19 cellular contexts compared by ENCODE assay signal in the genomic region with DNA sequence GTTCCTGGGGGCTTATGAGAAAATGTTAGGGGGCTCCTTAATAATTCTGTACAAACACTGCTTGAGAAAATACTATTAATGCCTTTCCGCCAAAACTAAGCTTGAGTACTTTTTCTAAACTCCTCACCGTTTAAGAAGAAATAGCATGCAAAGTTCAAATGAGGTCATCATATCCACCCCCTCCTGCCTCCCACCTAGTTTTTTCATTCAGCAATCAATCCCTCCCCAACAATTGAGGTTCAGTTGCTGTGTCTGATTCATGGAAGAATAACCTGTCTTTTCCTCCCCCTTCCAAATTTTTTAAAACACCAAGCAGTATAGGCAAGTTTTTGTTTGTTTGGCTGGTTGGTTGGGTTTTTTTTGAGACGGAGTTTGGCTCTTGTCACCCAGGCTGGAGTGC.
DNase-seq lines count a peak whose midpoint lies in the region; ATAC-seq and TF ChIP-seq lines count a peak whose summit lies in the region.
"Had no signal": no experiment of that assay in that cellular context is flagged by ENCODE, and none has a peak within 500 bp of the region (broad histone marks: within the 10 kb centered on the region; RNA-seq: fewer than 3 reads in every experiment).

No MANE protein-coding gene starts in this region.

- no peaks in the 10 kb centered on the region for H4K20me1 ChIP-seq in GM23338 (replicated peaks; ENCODE audit: insufficient read depth)

- H3K27ac Mint-ChIP-seq in GM23338 (no peak overlapping the region), WTC11 (no peak overlapping the region)
- H3K27ac Mint-ChIP-seq: CD4-positive, CD25-positive, alpha-beta regulatory T cell had no signal

- no peak overlapping the region for H3K9ac ChIP-seq in HUES48 (ENCODE audit: low read depth, low read length)

- H3K36me3 Mint-ChIP-seq in GM23338 (ENCODE audit: low read depth) (peaks cover 17% of the 10 kb centered on the region), WTC11 (peaks cover 26% of the 10 kb centered on the region)
- H3K36me3 Mint-ChIP-seq: CD4-positive, CD25-positive, alpha-beta regulatory T cell had no signal

- no peaks in the 10 kb centered on the region for H3F3A ChIP-seq in GM23338 (replicated peaks; ENCODE audit: low read depth)

- CTCF ChIA-PET in WTC11 (lab: Charles Lee) = no interaction called here

- no peaks in the 10 kb centered on the region for H3K9me3 ChIP-seq in HUES48 (ENCODE audit: control insufficient read depth, insufficient read depth, low read length)
- H3K9me3 ChIP-seq: BE2C, HAP-1 had no signal

- H3K4me1 ChIP-seq in GM23338 (ENCODE audit: insufficient read depth) (peaks cover 15% of the 10 kb centered on the region), HUES48 (ENCODE audit: control insufficient read depth, insufficient read depth, low read length) (peaks cover 15% of the 10 kb centered on the region)
- H3K4me1 ChIP-seq: BE2C, HAP-1 had no signal

- H2AFZ ChIP-seq in GM23338 = no peak overlapping the region

- H3K36me3 ChIP-seq in GM23338 (ENCODE audit: insufficient read depth) = peaks cover 13% of the 10 kb centered on the region; the same call in 1 of the 2 replicates
- peaks cover 20% of the 10 kb centered on the region for H3K36me3 ChIP-seq in HUES48 (ENCODE audit: control insufficient read depth, insufficient read depth, low read length)
- H3K36me3 ChIP-seq: BE2C, HAP-1 had no signal

- peak overlapping the region; percentile 5; the same call in 1 of the 2 replicates for H3K4me3 ChIP-seq in GM23338
- H3K4me3 ChIP-seq in HUES48 (ENCODE audit: low read depth, low read length) = peak overlapping the region; percentile 2; the same call in 1 of the 2 replicates
- H3K4me3 ChIP-seq: HAP-1 had no signal

- ATAC-seq in GM23338 = no peak
- no peak for ATAC-seq in WTC11

- H3K27ac ChIP-seq in GM23338 (ENCODE audit: low read depth) (no peak overlapping the region), HUES48 (ENCODE audit: low read depth, low read length) (no peak overlapping the region)

- DNase-seq in GM23338 (ENCODE audit: low spot score) (no peak), WTC11 (ENCODE audit: low spot score) (no peak), NCI-H1930 (lab: John Stamatoyannopoulos, UW) (no peak), iPS-NIHi11 (ENCODE audit: low spot score) (no peak), germinal center (ENCODE audit: low spot score) (no peak)
- DNase-seq: ACHN; BE2C; C1 segment of cervical spinal cord; CD4-positive, CD25-positive, alpha-beta regulatory T cell; CD8-positive, alpha-beta memory T cell; COR-L47; DMS 273 treated with DMSO at 0.1 percent for 48 hours; DMS53; DND-41; EL; GOT3; KG1 had no signal

- H3K27me3 ChIP-seq in GM23338 (ENCODE audit: insufficient read depth) (no peaks in the 10 kb centered on the region), HUES48 (ENCODE audit: control insufficient read depth, insufficient read depth, low read length) (no peaks in the 10 kb centered on the region)

- H3K27me3 Mint-ChIP-seq in GM23338 (ENCODE audit: insufficient read depth, low read depth, poor library complexity) = peaks cover 3% of the 10 kb centered on the region
- no peaks in the 10 kb centered on the region for H3K27me3 Mint-ChIP-seq in WTC11 (ENCODE audit: low read depth)

- H3K4me3 Mint-ChIP-seq in GM23338 (no peak overlapping the region), WTC11 (peak overlapping the region; percentile 79)
- H3K4me3 Mint-ChIP-seq: CD4-positive, CD25-positive, alpha-beta regulatory T cell; CD8-positive, alpha-beta memory T cell had no signal

- H3K4me1 Mint-ChIP-seq in GM23338 (peaks cover 21% of the 10 kb centered on the region; the same call in 2 of the 3 replicates), WTC11 (peaks cover 37% of the 10 kb centered on the region)

- no peak for TF ChIP-seq CTCF in GM23338 (conservative IDR thresholded peaks at IDR 0.05; ENCODE audit: low read depth in 2 of 2)
- TF ChIP-seq CTCF in WTC11 (IDR thresholded peaks at IDR 0.05) = no peak

- H3K79me2 ChIP-seq in GM23338 (replicated peaks; ENCODE audit: insufficient read depth) = peaks cover 44% of the 10 kb centered on the region

- POLR2A ChIA-PET in WTC11 (lab: Charles Lee) = no interaction called here

- H3K9me3 Mint-ChIP-seq in GM23338 = peaks cover 7% of the 10 kb centered on the region; the same call in 1 of the 3 replicates
- peaks cover 5% of the 10 kb centered on the region for H3K9me3 Mint-ChIP-seq in WTC11
- H3K9me3 Mint-ChIP-seq: CD4-positive, CD25-positive, alpha-beta regulatory T cell; CD8-positive, alpha-beta memory T cell had no signal

- H3K4me2 ChIP-seq in GM23338 = peak overlapping the region; percentile 94; the same call in 1 of the 2 replicates

- H3K9me2 ChIP-seq in GM23338 (ENCODE audit: insufficient read depth) = no peaks in the 10 kb centered on the region; the same call in 1 of the 2 replicates

TF ChIP-seq in WTC11, 78 proteins besides CTCF, POLR2A, EP300 and RAD21 (continues in another document):
- no peak for TF ChIP-seq SMAD4 (CRISPR knock-in tag; IDR thresholded peaks at IDR 0.05)
- TF ChIP-seq, protein P1, sequence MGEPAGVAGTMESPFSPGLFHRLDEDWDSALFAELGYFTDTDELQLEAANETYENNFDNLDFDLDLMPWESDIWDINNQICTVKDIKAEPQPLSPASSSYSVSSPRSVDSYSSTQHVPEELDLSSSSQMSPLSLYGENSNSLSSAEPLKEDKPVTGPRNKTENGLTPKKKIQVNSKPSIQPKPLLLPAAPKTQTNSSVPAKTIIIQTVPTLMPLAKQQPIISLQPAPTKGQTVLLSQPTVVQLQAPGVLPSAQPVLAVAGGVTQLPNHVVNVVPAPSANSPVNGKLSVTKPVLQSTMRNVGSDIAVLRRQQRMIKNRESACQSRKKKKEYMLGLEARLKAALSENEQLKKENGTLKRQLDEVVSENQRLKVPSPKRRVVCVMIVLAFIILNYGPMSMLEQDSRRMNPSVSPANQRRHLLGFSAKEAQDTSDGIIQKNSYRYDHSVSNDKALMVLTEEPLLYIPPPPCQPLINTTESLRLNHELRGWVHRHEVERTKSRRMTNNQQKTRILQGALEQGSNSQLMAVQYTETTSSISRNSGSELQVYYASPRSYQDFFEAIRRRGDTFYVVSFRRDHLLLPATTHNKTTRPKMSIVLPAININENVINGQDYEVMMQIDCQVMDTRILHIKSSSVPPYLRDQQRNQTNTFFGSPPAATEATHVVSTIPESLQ (CRISPR knock-in tag; IDR thresholded peaks at IDR 0.05) = no peak
- no peak for TF ChIP-seq GRHL2 (CRISPR knock-in tag; IDR thresholded peaks at IDR 0.05; ENCODE audit: insufficient replicate concordance, severe bottlenecking)
- TF ChIP-seq ZNF532 (CRISPR knock-in tag; IDR thresholded peaks at IDR 0.05; ENCODE audit: borderline replicate concordance) = no peak
- TF ChIP-seq TCF7 (CRISPR knock-in tag; IDR thresholded peaks at IDR 0.05; ENCODE audit: low read depth) = no peak
- TF ChIP-seq NFE2L1 (CRISPR knock-in tag; IDR thresholded peaks at IDR 0.05) = no peak
- no peak for TF ChIP-seq ZNF232 (CRISPR knock-in tag; IDR thresholded peaks at IDR 0.05)
- no peak for TF ChIP-seq ZNF219 (CRISPR knock-in tag; IDR thresholded peaks at IDR 0.05; ENCODE audit: borderline replicate concordance)
- no peak for TF ChIP-seq AR (CRISPR knock-in tag; IDR thresholded peaks at IDR 0.05)
